13 cellular contexts compared by ENCODE assay signal in genomic region chr1:201631037-201631436, GRCh38.
"Had no signal": no experiment of that assay in that cellular context is flagged by ENCODE, and none has a peak within 500 bp of the region (broad histone marks: within the 10 kb centered on the region; RNA-seq: fewer than 3 reads in every experiment).

No MANE protein-coding gene starts in this region.

- ATAC-seq: body of pancreas, foreskin keratinocyte, T-helper 17 cell had no signal

- DNase-seq: activated CD4-positive, alpha-beta T cell treated with anti-CD3 and anti-CD28 coated beads, Interleukin-2, amount 50 U/mL, for 1 hour; activated CD4-positive, CD25-positive, alpha-beta regulatory T cell; activated naive CD4-positive, alpha-beta T cell treated with anti-CD3 and anti-CD28 coated beads, Interleukin-2, amount 10 ng/mL, durations not matched to agents 7 days and 5 days; body of pancreas; cerebellar nuclear complex; foreskin keratinocyte; stomach; T-helper 17 cell had no signal

- H3K27me3 ChIP-seq: body of pancreas, esophagus muscularis mucosa, stomach, tibial nerve, vagina had no signal

- H3K9me3 ChIP-seq: body of pancreas, esophagus muscularis mucosa, stomach, tibial nerve, vagina had no signal

- H3K27ac ChIP-seq: body of pancreas, esophagus muscularis mucosa, foreskin keratinocyte, stomach, tibial nerve, vagina had no signal

- FAIRE-seq: TTC549 had no signal

- H3K4me3 ChIP-seq: body of pancreas, esophagus muscularis mucosa, skin epidermis, stomach, tibial nerve, vagina had no signal

- H3K4me1 ChIP-seq: body of pancreas, foreskin keratinocyte, vagina had no signal

- H3K36me3 ChIP-seq: stomach, vagina had no signal
